Comparison of ENCODE assay signal across 8 cellular contexts in the genomic region with DNA sequence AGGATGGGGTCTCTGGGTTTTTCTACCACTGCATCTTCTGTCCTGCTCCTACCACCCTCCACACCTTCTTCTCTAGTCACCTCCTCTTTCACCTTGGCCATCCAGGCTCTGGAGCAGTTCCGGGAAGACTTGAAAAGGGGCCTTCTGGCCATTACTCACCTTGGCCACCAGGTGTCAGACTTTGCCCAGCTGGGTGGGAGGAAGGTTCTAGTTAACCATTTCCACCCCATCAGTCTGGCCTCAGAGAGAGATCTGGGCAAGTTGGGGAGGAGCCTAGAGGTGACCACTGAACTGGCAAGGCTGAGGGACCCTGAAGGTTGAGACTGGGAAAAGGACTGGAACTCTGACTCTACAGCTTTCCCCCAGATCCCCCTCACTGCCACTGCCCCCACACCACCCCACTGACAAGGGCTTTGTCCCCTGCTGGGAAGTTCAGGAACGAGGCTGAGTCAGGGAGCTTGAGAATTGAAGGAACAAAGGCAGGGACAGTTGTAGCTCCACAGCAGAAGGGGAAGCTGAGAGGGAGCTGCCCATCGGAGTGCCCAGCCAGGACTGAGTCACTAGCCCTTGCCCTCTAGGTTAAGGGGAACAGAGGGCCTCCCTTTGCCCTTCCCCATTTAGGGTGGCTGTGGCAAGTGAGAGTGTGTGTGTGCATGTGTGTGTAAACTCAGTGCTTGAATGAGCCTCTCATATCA. TPM values are rescaled to one million over a fixed set of nuclear protein-coding genes. Genes with fewer than 3 reads are reported as not detected.
DNase-seq lines count a peak whose midpoint lies in the region; ATAC-seq, FAIRE-seq and TF ChIP-seq lines count a peak whose summit lies in the region.

No MANE protein-coding gene starts in this region.

- peak overlapping the region; percentile 96 for H3K4me2 ChIP-seq in HepG2 (ENCODE audit: low read depth, low read length)

- 7% methylated on average over 2 of the region's 3 CpGs for WGBS in HepG2 (ENCODE audit: low lambda C conversion rate)

- no peak overlapping the region for H3K4me3 ChIP-seq in AG04450 (ENCODE audit: low read depth, low read length)
- peak overlapping the region in 1 of 3 experiments; percentile 90; a peak in 1 of 6 replicates for H3K4me3 ChIP-seq in HepG2 (replicated peaks in 1 of 3; ENCODE audit: insufficient read depth in 1 of 3, low read depth in 2 of 3, low read length in 3 of 3)

- peak overlapping the region; percentile 63; the same call in 1 of the 2 replicates for H3K9ac ChIP-seq in HepG2 (ENCODE audit: insufficient read depth, low read depth, low read length)

- TF ChIP-seq CTCF in AG04450 (IDR thresholded peaks at IDR 0.05; ENCODE audit: low read depth, low read length) (peak; percentile 95), GM13977 (IDR thresholded peaks at IDR 0.05; ENCODE audit: extremely low read depth, insufficient read depth, missing control alignments) (peak; percentile 90), HepG2 (CRISPR knock-in tag; IDR thresholded peaks at IDR 0.05) (peak; percentile 98)

- no peaks in the 10 kb centered on the region for H3K79me2 ChIP-seq in HepG2 (ENCODE audit: insufficient read depth, low read length)

- TF ChIP-seq RAD21 in HepG2 (CRISPR knock-in tag; IDR thresholded peaks at IDR 0.05) = peak; percentile 87

- peaks cover 46% of the 10 kb centered on the region for H3K4me1 ChIP-seq in HepG2 (ENCODE audit: insufficient read depth, low read length)

- CTCF ChIA-PET in AG04450 (lab: Charles Lee) (interaction anchor here (0.6 to 19.6 kb wide), 15 partner anchors 8 to 524 kb away, joined by 3 to 716 read pairs (median 5); a partner anchor contains a TSS), HepG2 (lab: Yijun Ruan, JAX; ENCODE audit: low intra/inter-chr PET ratio, low total read pairs) (interaction anchor here (0.6 to 4.1 kb wide), 3 partner anchors 11 to 26 kb away, joined by 3 to 45 read pairs (median 9); a partner anchor contains a TSS)

- H3K36me3 ChIP-seq in HepG2 (replicated peaks in 1 of 2; ENCODE audit: control insufficient read depth in 1 of 2, insufficient read depth in 2 of 2, low read length in 2 of 2) = no peaks in the 10 kb centered on the region

- H3K9me3 ChIP-seq in AG04450 (ENCODE audit: control insufficient read depth, insufficient read depth, low read length) = no peaks in the 10 kb centered on the region; the same call in 1 of the 2 replicates
- H3K9me3 ChIP-seq in HepG2 (ENCODE audit: low read length) = no peaks in the 10 kb centered on the region

- ATAC-seq in HepG2 = no peak

- TF ChIP-seq EP300 in HepG2 (IDR thresholded peaks at IDR 0.05; ENCODE audit: low read depth in 2 of 2, low read length in 2 of 2) (0 out of 4 replicates have a peak, but pooled peaks of 1 of the 2 experiments have one; percentile 12), HepG2 (CRISPR knock-in tag; IDR thresholded peaks at IDR 0.05; ENCODE audit: borderline replicate concordance) (no peak)

- H3K27ac ChIP-seq in AG04450 (ENCODE audit: low read depth, low read length) (peak overlapping the region; percentile 97), cingulate gyrus (ENCODE audit: low read depth, low read length) (peak overlapping the region; percentile 47), HepG2 (ENCODE audit: extremely low read length, insufficient read depth, low read length) (no peak overlapping the region)

- TF ChIP-seq POLR2A in HepG2 (IDR thresholded peaks at IDR 0.05; ENCODE audit: insufficient read depth in 1 of 2, low read depth in 2 of 2, low read length in 2 of 2) = no peak

- H3K27me3 ChIP-seq in AG04450 (ENCODE audit: control insufficient read depth, insufficient read depth, low read length) (no peaks in the 10 kb centered on the region), HepG2 (ENCODE audit: control insufficient read depth in 1 of 2, insufficient read depth in 2 of 2, low read length in 2 of 2) (no peaks in the 10 kb centered on the region)

- FAIRE-seq in HepG2 (lab: Jason Lieb, UNC) = peak; percentile 92

- H2AFZ ChIP-seq in HepG2 (ENCODE audit: low read length) = no peak overlapping the region

- H4K20me1 ChIP-seq in HepG2 (ENCODE audit: insufficient read depth, low read length) = no peaks in the 10 kb centered on the region

- POLR2A ChIA-PET in AG04450 (lab: Yijun Ruan, JAX) = interaction anchor here (0.5 to 8.7 kb wide), 4 partner anchors 16 to 72 kb away, joined by 3 to 106 read pairs (median 20); a partner anchor contains a TSS
- POLR2A ChIA-PET in HepG2 (lab: Yijun Ruan, JAX) = interaction anchor here (1.8 to 9.7 kb wide), 2 partner anchors 21 to 35 kb away, joined by 5 to 365 read pairs; a partner anchor contains a TSS

- intact Hi-C loops in HepG2 (cut with micrococcal nuclease; ENCODE audit: unreplicated experiment) = loop anchor here (1.0 kb wide), 2 partner anchors 16 to 25 kb away; a partner anchor contains a TSS

- BruUV-seq in HepG2 (replicated peaks; lab: Mats Ljungman, UMichigan) = no TSS peak

- DNase-seq in AG04450 (ENCODE audit: low read depth, low spot score) = peak; percentile 52
- peak; percentile 81 for DNase-seq in GM13977 (ENCODE audit: low spot score)
- DNase-seq in NCI-H226 = peak; percentile 67
- DNase-seq in activated CD4-positive, alpha-beta T cell treated with anti-CD3 and anti-CD28 coated beads for 1 hour = peak; percentile 48
- peak; percentile 76 for DNase-seq in HepG2 (ENCODE audit: low spot score)
- DNase-seq in stimulated activated CD4-positive, alpha-beta T cell treated with anti-CD3 and anti-CD28 coated beads, TNF-alpha, amount 100 ng/mL, for 1 hour (ENCODE audit: low read depth in 3 of 3, low spot score in 1 of 3) = peak; percentile 38 to 42 (median 40)
- DNase-seq in OCI-M2 (lab: John Stamatoyannopoulos, UW; ENCODE audit: unreplicated experiment) = no peak

- in situ Hi-C loops in GM13977 (cut with MboI; ENCODE audit: low pct_unique_long_range_greater_than_20kb, low sequenced_read_pairs, unreplicated experiment) (no loop called here), HepG2 (cut with HindIII; ENCODE audit: extremely low pct_ligation_motif_present, low pct_unique_long_range_greater_than_20kb) (no loop called here)

RNA-seq across cellular contexts. Expression of a gene that starts 3.7 kb away (rescaled TPM):
- polyA plus RNA-seq in AG04450 (2011; rRNA removed) (45.9 and 70.6 TPM in 2 replicates), HepG2 (2011; rRNA removed) (27.4 and 35.1 TPM in 2 replicates)
- polyA minus RNA-seq in AG04450 (2011; rRNA and poly(A)+ RNA removed) = 8.0 and 12.0 TPM in 2 replicates
- total RNA-seq in HepG2 (2016; rRNA removed; fragmentation: Illumina TruSeq; extraction: Trizol) = 10.5 and 10.9 TPM in 2 replicates
- 5.2 and 7.4 TPM in 2 replicates for total RNA-seq in HepG2 (2016; cell fraction: cytosol; rRNA removed; fragmentation: Illumina TruSeq; extraction: Trizol; ENCODE audit: low read depth)
- total RNA-seq in HepG2 (2016; cell fraction: insoluble cytoplasmic fraction; rRNA removed; fragmentation: Illumina TruSeq; extraction: Trizol) = 9.4 and 11.7 TPM in 2 replicates
- total RNA-seq in HepG2 (2016; cell fraction: membrane; rRNA removed; fragmentation: Illumina TruSeq; extraction: Trizol) = 9.2 and 9.7 TPM in 2 replicates
- 4.2 and 8.2 TPM in 2 replicates for total RNA-seq in HepG2 (2016; cell fraction: nucleus; rRNA removed; fragmentation: Illumina TruSeq; extraction: Trizol)
- 32.2 and 49.3 TPM in 2 replicates for polyA plus RNA-seq in HepG2 (2011; cell fraction: cytosol; rRNA removed)
- 59.7 and 63.0 TPM in 2 replicates for polyA plus RNA-seq in HepG2 (2011; cell fraction: nucleus; rRNA removed)
- 16.6 and 24.1 TPM in 2 replicates for polyA plus RNA-seq in HepG2 (2012)
- polyA plus RNA-seq in HepG2 (2016; cell fraction: cytosol; fragmentation: Illumina TruSeq; extraction: Trizol; ENCODE audit: low read depth) = 5.8 and 8.7 TPM in 2 replicates
- polyA plus RNA-seq in HepG2 (2016; cell fraction: insoluble cytoplasmic fraction; fragmentation: Illumina TruSeq; extraction: Trizol; ENCODE audit: low read depth) = 10.2 and 12.5 TPM in 2 replicates
- polyA plus RNA-seq in HepG2 (2016; cell fraction: membrane; fragmentation: Illumina TruSeq; extraction: Trizol; ENCODE audit: low read depth) = 7.5 and 7.8 TPM in 2 replicates
- 12.5 and 16.3 TPM in 2 replicates for polyA plus RNA-seq in HepG2 (2016; cell fraction: nucleus; fragmentation: Illumina TruSeq; extraction: Trizol; ENCODE audit: insufficient read depth, low read depth)
- polyA minus RNA-seq in HepG2 (2011; rRNA and poly(A)+ RNA removed; ENCODE audit: low replicate concordance) = 10.3 and 10.4 TPM in 2 replicates
- 10.2 and 11.6 TPM in 2 replicates for polyA minus RNA-seq in HepG2 (2011; cell fraction: cytosol; rRNA and poly(A)+ RNA removed)
- 7.2 and 9.7 TPM in 2 replicates for polyA minus RNA-seq in HepG2 (2011; cell fraction: nucleus; rRNA and poly(A)+ RNA removed)

RNA-seq across cellular contexts. Expression of a gene that starts 16.4 kb away (rescaled TPM):
- polyA plus RNA-seq in AG04450 (2011; rRNA removed) = 11.4 and 12.4 TPM in 2 replicates
- polyA minus RNA-seq in AG04450 (2011; rRNA and poly(A)+ RNA removed) = 9.3 and 15.0 TPM in 2 replicates
- total RNA-seq in HepG2 (2016; rRNA removed; fragmentation: Illumina TruSeq; extraction: Trizol) = 0.48 and 0.49 TPM in 2 replicates
- 0.26 and 0.40 TPM in 2 replicates for total RNA-seq in HepG2 (2016; cell fraction: cytosol; rRNA removed; fragmentation: Illumina TruSeq; extraction: Trizol; ENCODE audit: low read depth)
- 0.48 and 0.54 TPM in 2 replicates for total RNA-seq in HepG2 (2016; cell fraction: insoluble cytoplasmic fraction; rRNA removed; fragmentation: Illumina TruSeq; extraction: Trizol)
- total RNA-seq in HepG2 (2016; cell fraction: membrane; rRNA removed; fragmentation: Illumina TruSeq; extraction: Trizol) = 0.83 and 1.2 TPM in 2 replicates
- 0.50 and 0.53 TPM in 2 replicates for total RNA-seq in HepG2 (2016; cell fraction: nucleus; rRNA removed; fragmentation: Illumina TruSeq; extraction: Trizol)
- 0.78 and 0.80 TPM in 2 replicates for polyA plus RNA-seq in HepG2 (2011; rRNA removed)
- 0.76 and 1.3 TPM in 2 replicates for polyA plus RNA-seq in HepG2 (2011; cell fraction: cytosol; rRNA removed)
- 2.5 and 3.0 TPM in 2 replicates for polyA plus RNA-seq in HepG2 (2011; cell fraction: nucleus; rRNA removed)
- 0.16 and 0.44 TPM in 2 replicates for polyA plus RNA-seq in HepG2 (2012)
- 0.32 and 0.45 TPM in 2 replicates for polyA plus RNA-seq in HepG2 (2016; cell fraction: cytosol; fragmentation: Illumina TruSeq; extraction: Trizol; ENCODE audit: low read depth)
- 0.64 and 0.76 TPM in 2 replicates for polyA plus RNA-seq in HepG2 (2016; cell fraction: insoluble cytoplasmic fraction; fragmentation: Illumina TruSeq; extraction: Trizol; ENCODE audit: low read depth)
- polyA plus RNA-seq in HepG2 (2016; cell fraction: membrane; fragmentation: Illumina TruSeq; extraction: Trizol; ENCODE audit: low read depth) = 0.64 and 0.71 TPM in 2 replicates
- 2.1 and 3.2 TPM in 2 replicates for polyA plus RNA-seq in HepG2 (2016; cell fraction: nucleus; fragmentation: Illumina TruSeq; extraction: Trizol; ENCODE audit: insufficient read depth, low read depth)
- 1.7 and 8.5 TPM in 2 replicates for polyA minus RNA-seq in HepG2 (2011; rRNA and poly(A)+ RNA removed; ENCODE audit: low replicate concordance)
- 0.79 TPM in 1 of 2 replicates, not detected in the other for polyA minus RNA-seq in HepG2 (2011; cell fraction: cytosol; rRNA and poly(A)+ RNA removed)
- polyA minus RNA-seq in HepG2 (2011; cell fraction: nucleus; rRNA and poly(A)+ RNA removed) = 0.25 and 0.26 TPM in 2 replicates

RNA-seq across cellular contexts. Expression of a gene that starts 34.8 kb away (rescaled TPM):
- polyA plus RNA-seq in AG04450 (2011; rRNA removed) (3.2 and 4.1 TPM in 2 replicates), HepG2 (2011; rRNA removed) (14.7 and 15.7 TPM in 2 replicates)
- 2.1 and 3.3 TPM in 2 replicates for polyA minus RNA-seq in AG04450 (2011; rRNA and poly(A)+ RNA removed)
- 6.1 and 10.1 TPM in 2 replicates for total RNA-seq in HepG2 (2016; rRNA removed; fragmentation: Illumina TruSeq; extraction: Trizol)
- total RNA-seq in HepG2 (2016; cell fraction: cytosol; rRNA removed; fragmentation: Illumina TruSeq; extraction: Trizol; ENCODE audit: low read depth) = 4.1 and 5.9 TPM in 2 replicates
- total RNA-seq in HepG2 (2016; cell fraction: insoluble cytoplasmic fraction; rRNA removed; fragmentation: Illumina TruSeq; extraction: Trizol) = 5.8 and 13.4 TPM in 2 replicates
- 4.4 and 5.5 TPM in 2 replicates for total RNA-seq in HepG2 (2016; cell fraction: membrane; rRNA removed; fragmentation: Illumina TruSeq; extraction: Trizol)
- total RNA-seq in HepG2 (2016; cell fraction: nucleus; rRNA removed; fragmentation: Illumina TruSeq; extraction: Trizol) = 14.1 and 16.4 TPM in 2 replicates
- polyA plus RNA-seq in HepG2 (2011; cell fraction: cytosol; rRNA removed) = 4.4 and 7.5 TPM in 2 replicates
- polyA plus RNA-seq in HepG2 (2011; cell fraction: nucleus; rRNA removed) = 60.6 and 87.4 TPM in 2 replicates
- 6.9 and 9.5 TPM in 2 replicates for polyA plus RNA-seq in HepG2 (2012)
- polyA plus RNA-seq in HepG2 (2016; cell fraction: cytosol; fragmentation: Illumina TruSeq; extraction: Trizol; ENCODE audit: low read depth) = 3.7 and 4.6 TPM in 2 replicates
- 6.4 and 7.5 TPM in 2 replicates for polyA plus RNA-seq in HepG2 (2016; cell fraction: insoluble cytoplasmic fraction; fragmentation: Illumina TruSeq; extraction: Trizol; ENCODE audit: low read depth)
- polyA plus RNA-seq in HepG2 (2016; cell fraction: membrane; fragmentation: Illumina TruSeq; extraction: Trizol; ENCODE audit: low read depth) = 4.8 and 5.8 TPM in 2 replicates
- 61.7 and 63.7 TPM in 2 replicates for polyA plus RNA-seq in HepG2 (2016; cell fraction: nucleus; fragmentation: Illumina TruSeq; extraction: Trizol; ENCODE audit: insufficient read depth, low read depth)
- polyA minus RNA-seq in HepG2 (2011; rRNA and poly(A)+ RNA removed; ENCODE audit: low replicate concordance) = 6.7 and 12.7 TPM in 2 replicates
- polyA minus RNA-seq in HepG2 (2011; cell fraction: cytosol; rRNA and poly(A)+ RNA removed) = 1.9 and 4.6 TPM in 2 replicates
- polyA minus RNA-seq in HepG2 (2011; cell fraction: nucleus; rRNA and poly(A)+ RNA removed) = 11.1 TPM in 2 replicates

RNA-seq across cellular contexts. Expression of a gene that starts 44.6 kb away (rescaled TPM):
- polyA plus RNA-seq in AG04450 (2011; rRNA removed) (116 and 140 TPM in 2 replicates), HepG2 (2011; rRNA removed) (149 and 173 TPM in 2 replicates)
- polyA minus RNA-seq in AG04450 (2011; rRNA and poly(A)+ RNA removed) = 107 and 146 TPM in 2 replicates
- total RNA-seq in HepG2 (2016; rRNA removed; fragmentation: Illumina TruSeq; extraction: Trizol) = 170 and 188 TPM in 2 replicates
- total RNA-seq in HepG2 (2016; cell fraction: cytosol; rRNA removed; fragmentation: Illumina TruSeq; extraction: Trizol; ENCODE audit: low read depth) = 49.0 and 62.5 TPM in 2 replicates
- 171 and 181 TPM in 2 replicates for total RNA-seq in HepG2 (2016; cell fraction: insoluble cytoplasmic fraction; rRNA removed; fragmentation: Illumina TruSeq; extraction: Trizol)
- total RNA-seq in HepG2 (2016; cell fraction: membrane; rRNA removed; fragmentation: Illumina TruSeq; extraction: Trizol) = 78.0 and 95.5 TPM in 2 replicates
- total RNA-seq in HepG2 (2016; cell fraction: nucleus; rRNA removed; fragmentation: Illumina TruSeq; extraction: Trizol) = 66.5 and 72.2 TPM in 2 replicates
- polyA plus RNA-seq in HepG2 (2011; cell fraction: cytosol; rRNA removed) = 212 and 274 TPM in 2 replicates
- 137 and 147 TPM in 2 replicates for polyA plus RNA-seq in HepG2 (2011; cell fraction: nucleus; rRNA removed)
- polyA plus RNA-seq in HepG2 (2012) = 91.5 and 93.8 TPM in 2 replicates
- 58.1 and 67.4 TPM in 2 replicates for polyA plus RNA-seq in HepG2 (2016; cell fraction: cytosol; fragmentation: Illumina TruSeq; extraction: Trizol; ENCODE audit: low read depth)
- 192 and 207 TPM in 2 replicates for polyA plus RNA-seq in HepG2 (2016; cell fraction: insoluble cytoplasmic fraction; fragmentation: Illumina TruSeq; extraction: Trizol; ENCODE audit: low read depth)
- 72.5 and 83.6 TPM in 2 replicates for polyA plus RNA-seq in HepG2 (2016; cell fraction: membrane; fragmentation: Illumina TruSeq; extraction: Trizol; ENCODE audit: low read depth)
- 110 and 123 TPM in 2 replicates for polyA plus RNA-seq in HepG2 (2016; cell fraction: nucleus; fragmentation: Illumina TruSeq; extraction: Trizol; ENCODE audit: insufficient read depth, low read depth)
- 209 and 295 TPM in 2 replicates for polyA minus RNA-seq in HepG2 (2011; rRNA and poly(A)+ RNA removed; ENCODE audit: low replicate concordance)
- polyA minus RNA-seq in HepG2 (2011; cell fraction: cytosol; rRNA and poly(A)+ RNA removed) = 83.6 and 84.9 TPM in 2 replicates
- polyA minus RNA-seq in HepG2 (2011; cell fraction: nucleus; rRNA and poly(A)+ RNA removed) = 31.7 and 34.7 TPM in 2 replicates

RNA-seq across cellular contexts. Expression of a gene that starts 46.9 kb away (rescaled TPM):
- polyA plus RNA-seq in AG04450 (2011; rRNA removed) = not detected in 2 replicates
- not detected in 2 replicates for polyA minus RNA-seq in AG04450 (2011; rRNA and poly(A)+ RNA removed)
- 0.81 and 1.0 TPM in 2 replicates for total RNA-seq in HepG2 (2016; rRNA removed; fragmentation: Illumina TruSeq; extraction: Trizol)
- total RNA-seq in HepG2 (2016; cell fraction: cytosol; rRNA removed; fragmentation: Illumina TruSeq; extraction: Trizol; ENCODE audit: low read depth) = 0.44 and 0.81 TPM in 2 replicates
- 0.92 and 1.1 TPM in 2 replicates for total RNA-seq in HepG2 (2016; cell fraction: insoluble cytoplasmic fraction; rRNA removed; fragmentation: Illumina TruSeq; extraction: Trizol)
- 0.45 and 0.59 TPM in 2 replicates for total RNA-seq in HepG2 (2016; cell fraction: membrane; rRNA removed; fragmentation: Illumina TruSeq; extraction: Trizol)
- total RNA-seq in HepG2 (2016; cell fraction: nucleus; rRNA removed; fragmentation: Illumina TruSeq; extraction: Trizol) = 0.50 and 0.84 TPM in 2 replicates
- polyA plus RNA-seq in HepG2 (2011; rRNA removed) = 1.8 and 2.8 TPM in 2 replicates
- polyA plus RNA-seq in HepG2 (2011; cell fraction: cytosol; rRNA removed) = 1.3 and 2.7 TPM in 2 replicates
- 26.5 and 39.6 TPM in 2 replicates for polyA plus RNA-seq in HepG2 (2011; cell fraction: nucleus; rRNA removed)
- polyA plus RNA-seq in HepG2 (2012) = 0.97 and 2.1 TPM in 2 replicates
- polyA plus RNA-seq in HepG2 (2016; cell fraction: cytosol; fragmentation: Illumina TruSeq; extraction: Trizol; ENCODE audit: low read depth) = 0.19 and 0.28 TPM in 2 replicates
- 0.60 and 1.1 TPM in 2 replicates for polyA plus RNA-seq in HepG2 (2016; cell fraction: insoluble cytoplasmic fraction; fragmentation: Illumina TruSeq; extraction: Trizol; ENCODE audit: low read depth)
- 0.57 and 0.73 TPM in 2 replicates for polyA plus RNA-seq in HepG2 (2016; cell fraction: membrane; fragmentation: Illumina TruSeq; extraction: Trizol; ENCODE audit: low read depth)
- polyA plus RNA-seq in HepG2 (2016; cell fraction: nucleus; fragmentation: Illumina TruSeq; extraction: Trizol; ENCODE audit: insufficient read depth, low read depth) = 2.9 and 3.4 TPM in 2 replicates
- polyA minus RNA-seq in HepG2 (2011; rRNA and poly(A)+ RNA removed; ENCODE audit: low replicate concordance) = 2.2 TPM in 1 of 2 replicates, not detected in the other
- polyA minus RNA-seq in HepG2 (2011; cell fraction: cytosol; rRNA and poly(A)+ RNA removed) = 0.59 and 0.88 TPM in 2 replicates
- 2.3 and 3.4 TPM in 2 replicates for polyA minus RNA-seq in HepG2 (2011; cell fraction: nucleus; rRNA and poly(A)+ RNA removed)
